Comparison of ENCODE assay signal across 3 cellular contexts in genomic region chr20:63085087-63085861, GRCh38.
TF ChIP-seq lines count a peak whose summit lies in the region.

No MANE protein-coding gene starts in this region.

TF ChIP-seq in SK-N-SH, 30 proteins besides CTCF, POLR2A, EP300 and RAD21 (continued from another document):
- TF ChIP-seq ZBTB33 (IDR thresholded peaks at IDR 0.05; ENCODE audit: borderline replicate concordance, low read depth) (no peak), IRF3 (IDR thresholded peaks at IDR 0.05; ENCODE audit: low read depth, low read length) (no peak), RCOR1 (IDR thresholded peaks at IDR 0.05; ENCODE audit: low read length) (no peak), SIN3A (IDR thresholded peaks at IDR 0.05; ENCODE audit: borderline replicate concordance, low read depth, low read length) (no peak), REST (IDR thresholded peaks at IDR 0.05; ENCODE audit: low read depth, low read length) (no peak), NRF1 (IDR thresholded peaks at IDR 0.05; ENCODE audit: low read depth, low read length) (no peak), ELF1 (IDR thresholded peaks at IDR 0.05) (no peak)

TF ChIP-seq in SK-N-SH treated with all-trans-retinoic acid at 6 μM for 48 hours, 23 proteins besides CTCF, POLR2A, EP300 and RAD21 (continued from another document):
- TF ChIP-seq RARB (CRISPR knock-in tag; IDR thresholded peaks at IDR 0.05) = no peak
- TF ChIP-seq OSR1 (CRISPR knock-in tag; IDR thresholded peaks at IDR 0.05) = no peak
- TF ChIP-seq ZFP3 (CRISPR knock-in tag; IDR thresholded peaks at IDR 0.05) = no peak
- TF ChIP-seq ZNF565 (CRISPR knock-in tag; conservative IDR thresholded peaks at IDR 0.05; ENCODE audit: low read depth) = no peak
- no peak for TF ChIP-seq CSDC2 (CRISPR knock-in tag; IDR thresholded peaks at IDR 0.05)
- no peak for TF ChIP-seq ZNF70 (CRISPR knock-in tag; IDR thresholded peaks at IDR 0.05)
- no peak for TF ChIP-seq ZNF8 (CRISPR knock-in tag; IDR thresholded peaks at IDR 0.05)
- TF ChIP-seq SNAI2 (CRISPR knock-in tag; IDR thresholded peaks at IDR 0.05) = no peak

TF ChIP-seq in HCT116, 20 proteins besides CTCF, POLR2A, EP300 and RAD21 (continued from another document):
- no peak for TF ChIP-seq ZFX (IDR thresholded peaks at IDR 0.05)
- TF ChIP-seq EGR1 (IDR thresholded peaks at IDR 0.05; ENCODE audit: low read depth) = no peak
- no peak for TF ChIP-seq ATF3 (IDR thresholded peaks at IDR 0.05)
- TF ChIP-seq SRF (IDR thresholded peaks at IDR 0.05; ENCODE audit: low read depth) = no peak
- no peak for TF ChIP-seq YY1 (IDR thresholded peaks at IDR 0.05; ENCODE audit: extremely low read depth, insufficient replicate concordance, low read depth, low read length)
- TF ChIP-seq ZNF274 (IDR thresholded peaks at IDR 0.05; ENCODE audit: low read depth, low read length) = no peak
- no peak for TF ChIP-seq ELF1 (IDR thresholded peaks at IDR 0.05; ENCODE audit: borderline replicate concordance, low read depth)
